In genomic region chr20:23365390-23366165, GRCh38 we compare ENCODE assay signal across 12 cellular contexts. TPM values are rescaled to one million over a fixed set of nuclear protein-coding genes. Genes with fewer than 3 reads are reported as not detected.
DNase-seq lines count a peak whose midpoint lies in the region; ATAC-seq, FAIRE-seq and TF ChIP-seq lines count a peak whose summit lies in the region.
"Had no signal": no experiment of that assay in that cellular context is flagged by ENCODE, and none has a peak within 500 bp of the region (broad histone marks: within the 10 kb centered on the region; RNA-seq: fewer than 3 reads in every experiment).

No MANE protein-coding gene starts in this region.

- FAIRE-seq in K562 (lab: Jason Lieb, UNC) = no peak
- no peak for FAIRE-seq in frontal cortex (lab: Jason Lieb, UNC)
- no peak for FAIRE-seq in GM12891 (lab: Jason Lieb, UNC)

- no peak for ATAC-seq in CD4-positive, CD25-positive, alpha-beta regulatory T cell (ENCODE audit: low read depth in 2 of 2)
- ATAC-seq in K562 = no peak
- no peak for ATAC-seq in HG03108 (IDR thresholded peaks at IDR 0.05; ENCODE audit: unreplicated experiment)
- ATAC-seq: heart left ventricle, Panc1 had no signal

- intact Hi-C loops in K562 (cut with micrococcal nuclease) = no loop called here

- TF ChIP-seq EP300 in K562 (IDR thresholded peaks at IDR 0.05; ENCODE audit: low read length) = no peak

- peaks cover 7% of the 10 kb centered on the region for H3K27me3 Mint-ChIP-seq in CD4-positive, CD25-positive, alpha-beta regulatory T cell
- H3K27me3 Mint-ChIP-seq in HFFc6 (ENCODE audit: insufficient read depth) (peaks cover 13% of the 10 kb centered on the region), nephron (ENCODE audit: low read depth) (no peaks in the 10 kb centered on the region)

- no peak for TF ChIP-seq RAD21 in K562 (CRISPR knock-in tag; conservative IDR thresholded peaks at IDR 0.05 in 1 of 2, IDR thresholded peaks at IDR 0.05 in 1 of 2)

- H3K4me2 ChIP-seq in K562 (ENCODE audit: insufficient read depth, low read length) = peak overlapping the region; percentile 37; the same call in 1 of the 2 replicates

- in situ Hi-C loops in K562 (cut with MboI) = no loop called here

- H3K4me1 ChIP-seq in CD4-positive, CD25-positive, alpha-beta regulatory T cell (ENCODE audit: control insufficient read depth, insufficient read depth, low read length, poor library complexity, severe bottlenecking) = peaks cover 41% of the 10 kb centered on the region
- H3K4me1 ChIP-seq in K562 (replicated peaks in 1 of 2; ENCODE audit: control insufficient read depth in 2 of 2, insufficient read depth in 2 of 2, low read length in 2 of 2) = peaks cover 25 to 28% of the 10 kb centered on the region in 2 experiments; a peak in 4 of 5 replicates

- CTCF ChIA-PET in K562 (lab: Yijun Ruan, JAX; ENCODE audit: low intra/inter-chr PET ratio) = no interaction called here

- no peak for TF ChIP-seq POLR2A in K562 (conservative IDR thresholded peaks at IDR 0.05)
- no peak for TF ChIP-seq POLR2A in GM12891 (IDR thresholded peaks at IDR 0.05; ENCODE audit: low read depth, low read length)

- H3K27me3 ChIP-seq in CD4-positive, CD25-positive, alpha-beta regulatory T cell (ENCODE audit: control insufficient read depth, insufficient read depth, low read length) = no peaks in the 10 kb centered on the region
- H3K27me3 ChIP-seq in K562 (ENCODE audit: control insufficient read depth in 2 of 2, insufficient read depth in 2 of 2, low read length in 2 of 2) = no peaks in the 10 kb centered on the region
- H3K27me3 ChIP-seq: heart left ventricle had no signal

- H3K4me3 ChIP-seq in CD4-positive, CD25-positive, alpha-beta regulatory T cell (ENCODE audit: low read depth, low read length) = peak overlapping the region; percentile 49
- H3K4me3 ChIP-seq in K562 = no peak overlapping the region

- H3K9me3 ChIP-seq in CD4-positive, CD25-positive, alpha-beta regulatory T cell (ENCODE audit: control insufficient read depth in 2 of 2, low read length in 2 of 2) = no peaks in the 10 kb centered on the region
- H3K9me3 ChIP-seq in K562 (replicated peaks; ENCODE audit: control insufficient read depth, insufficient read depth, low read depth, low read length) = no peaks in the 10 kb centered on the region
- H3K9me3 ChIP-seq: heart left ventricle had no signal

- BruUV-seq in K562 (replicated peaks; lab: Mats Ljungman, UMichigan) = no TSS peak

- H4K20me1 ChIP-seq in K562 (replicated peaks; ENCODE audit: control insufficient read depth, insufficient read depth, low read length) = peaks cover 14% of the 10 kb centered on the region; the same call in 1 of the 2 replicates

- no peak overlapping the region for H2AFZ ChIP-seq in K562 (ENCODE audit: low read depth, low read length)

- DNase-seq in CD4-positive, CD25-positive, alpha-beta regulatory T cell = no peak
- no peak for DNase-seq in HFFc6
- no peak for DNase-seq in K562 (ENCODE audit: extremely low read depth in 1 of 4, low spot score in 3 of 4)
- DNase-seq in frontal cortex (ENCODE audit: low spot score in 2 of 2) = no peak
- no peak for DNase-seq in GM12891 (ENCODE audit: insufficient read length, low spot score)
- DNase-seq in stimulated activated CD4-positive, alpha-beta T cell treated with anti-CD3 and anti-CD28 coated beads, Interleukin-2, amount 100 ng/mL, for 48 hours = no peak
- DNase-seq: DMS79, NCI-H1930 had no signal

- peak overlapping the region in 2 of 3 donors; percentile 32 to 81 for H3K27ac Mint-ChIP-seq in CD4-positive, CD25-positive, alpha-beta regulatory T cell
- peak overlapping the region; percentile 55 for H3K27ac Mint-ChIP-seq in HFFc6
- H3K27ac Mint-ChIP-seq in nephron = peak overlapping the region in 2 of 3 experiments; percentile 56 to 64

- H3K4me1 Mint-ChIP-seq in CD4-positive, CD25-positive, alpha-beta regulatory T cell = peaks cover 34 to 58% (median 49%) of the 10 kb centered on the region in 4 donors
- H3K4me1 Mint-ChIP-seq in HFFc6 (ENCODE audit: low read depth) (peaks cover 67% of the 10 kb centered on the region), nephron (peaks cover 44% of the 10 kb centered on the region)

- H3K27ac ChIP-seq in CD4-positive, CD25-positive, alpha-beta regulatory T cell (ENCODE audit: insufficient read depth, low read length, poor library complexity, severe bottlenecking) = peak overlapping the region; percentile 58
- peak overlapping the region; percentile 48; the same call in 2 of the 3 replicates for H3K27ac ChIP-seq in K562 (ENCODE audit: extremely low read depth, low read depth, low read length)

- peaks cover 71% of the 10 kb centered on the region for H3K79me2 ChIP-seq in K562 (ENCODE audit: control insufficient read depth, insufficient read depth, low read length)

- H3K9me1 ChIP-seq in K562 (ENCODE audit: control insufficient read depth, insufficient read depth, low read length) = no peaks in the 10 kb centered on the region

- H3K9me3 Mint-ChIP-seq in CD4-positive, CD25-positive, alpha-beta regulatory T cell = no peaks in the 10 kb centered on the region
- H3K9me3 Mint-ChIP-seq in HFFc6 (no peaks in the 10 kb centered on the region), nephron (no peaks in the 10 kb centered on the region)

- peaks cover 33% of the 10 kb centered on the region for H3K36me3 Mint-ChIP-seq in CD4-positive, CD25-positive, alpha-beta regulatory T cell
- H3K36me3 Mint-ChIP-seq in HFFc6 (ENCODE audit: low read depth) (peaks cover 43% of the 10 kb centered on the region), nephron (ENCODE audit: low read depth) (peaks cover 40% of the 10 kb centered on the region)

- 95% methylated on average over 8 of the region's 65 CpGs for WGBS in K562 (ENCODE audit: insufficient coverage, low coverage, missing lambda C conversion rate)

- peak overlapping the region in 3 of 4 donors; percentile 60 to 98 (median 88) for H3K4me3 Mint-ChIP-seq in CD4-positive, CD25-positive, alpha-beta regulatory T cell
- H3K4me3 Mint-ChIP-seq in HFFc6 (peak overlapping the region; percentile 41; the same call in 1 of the 2 replicates), nephron (peak overlapping the region; percentile 62 to 83 (median 66))

- POLR2A ChIA-PET in K562 (lab: Yijun Ruan, JAX) = interaction anchor here (1.2 kb wide), 1 partner anchor 7 kb away, joined by 3 read pairs; no protein-coding TSS in a partner anchor

- H3K9ac ChIP-seq in K562 (ENCODE audit: insufficient read depth in 1 of 2, low read depth in 2 of 2, low read length in 2 of 2) = no peak overlapping the region

- TF ChIP-seq CTCF in HFFc6 (IDR thresholded peaks at IDR 0.05) (peak; percentile 32), K562 (IDR thresholded peaks at IDR 0.05 in 2 of 3, conservative IDR thresholded peaks at IDR 0.05 in 1 of 3; ENCODE audit: insufficient read depth in 2 of 3, low read depth in 1 of 3, low read length in 3 of 3) (no peak), nephron (IDR thresholded peaks at IDR 0.05; ENCODE audit: unreplicated experiment in 3 of 3) (no peak)

- H3K36me3 ChIP-seq in CD4-positive, CD25-positive, alpha-beta regulatory T cell (ENCODE audit: control insufficient read depth, insufficient read depth, low read length) = peaks cover 21% of the 10 kb centered on the region
- H3K36me3 ChIP-seq in K562 (ENCODE audit: control insufficient read depth, insufficient read depth, low read length) = peaks cover 68% of the 10 kb centered on the region

RNA-seq across cellular contexts. Expression of gene GZF1, which starts 3.6 kb away (rescaled TPM):
- 24.8 TPM for total RNA-seq in CD4-positive, CD25-positive, alpha-beta regulatory T cell
- polyA plus RNA-seq in CD4-positive, CD25-positive, alpha-beta regulatory T cell = 1 to 10 TPM; 3.1 to 4.1 (median 3.3) TPM
- total RNA-seq in HFFc6 (2021; fragmentation: NEBNext Ultra II Directional; extraction: Animal tissue kit (Norgen Biotek cat#: 25700)) = 10 to 100 TPM; 10.5 to 15.9 (median 13.6) TPM
- total RNA-seq in K562 (2011; cell fraction: chromatin; rRNA removed; ENCODE audit: low replicate concordance) = 25.2 and 30.4 TPM in 2 replicates
- 20.7 and 30.9 TPM in 2 replicates for total RNA-seq in K562 (2011; cell fraction: nucleolus; rRNA removed)
- total RNA-seq in K562 (2011; cell fraction: nucleoplasm; rRNA removed) = 17.2 and 29.5 TPM in 2 replicates
- total RNA-seq in K562 (2014; rRNA removed) (7.0 and 9.6 TPM in 2 replicates), K562 (2014; rRNA removed; fragmentation: Illumina TruSeq; extraction: Trizol) (6.5 and 6.9 TPM in 2 replicates), K562 (2015; rRNA removed; fragmentation: Illumina TruSeq; extraction: Trizol) (6.1 and 7.9 TPM in 2 replicates), K562 (2021) (8.6 and 10.2 TPM in 2 replicates), frontal cortex (17.9 TPM)
- polyA plus RNA-seq in K562 (2011; rRNA removed) (15.7 and 21.9 TPM in 2 replicates), K562 (2014; fragmentation: Illumina TruSeq; extraction: Trizol) (7.4 and 9.7 TPM in 2 replicates), K562 (2014; fragmentation: Nextera tagmentation; extraction: Ambion mirVana) (1 to 10 TPM; 1.2 to 1.8 TPM), K562 (2014; rRNA removed) (9.5 and 11.9 TPM in 2 replicates)
- polyA plus RNA-seq in K562 (2011; cell fraction: cytosol; rRNA removed) = 14.1 and 19.4 TPM in 2 replicates
- 36.9 and 43.8 TPM in 2 replicates for polyA plus RNA-seq in K562 (2011; cell fraction: nucleus; rRNA removed)
- 6.2 and 9.0 TPM in 2 replicates for polyA plus RNA-seq in K562 (2012)
- polyA minus RNA-seq in K562 (2011; rRNA and poly(A)+ RNA removed) = 21.8 and 24.4 TPM in 2 replicates
- polyA minus RNA-seq in K562 (2011; cell fraction: cytosol; rRNA and poly(A)+ RNA removed) = 6.7 and 30.8 TPM in 2 replicates
- polyA minus RNA-seq in K562 (2011; cell fraction: nucleus; rRNA and poly(A)+ RNA removed) = 27.7 and 41.8 TPM in 2 replicates
- polyA plus RNA-seq in GM12891 (2012; ENCODE audit: low read depth, missing spikeins) = 5.4 TPM

RNA-seq across cellular contexts. Expression of gene NXT1, which starts 15.0 kb away (rescaled TPM):
- total RNA-seq in CD4-positive, CD25-positive, alpha-beta regulatory T cell = 41.5 TPM
- polyA plus RNA-seq in CD4-positive, CD25-positive, alpha-beta regulatory T cell = 10 to 100 TPM; 47.1 to 71.5 (median 56.9) TPM
- total RNA-seq in HFFc6 (2021; fragmentation: NEBNext Ultra II Directional; extraction: Animal tissue kit (Norgen Biotek cat#: 25700)) = 10 to 100 TPM; 14.6 to 19.1 (median 15.9) TPM
- total RNA-seq in K562 (2011; cell fraction: chromatin; rRNA removed; ENCODE audit: low replicate concordance) = 6.8 and 14.9 TPM in 2 replicates
- 15.7 and 16.8 TPM in 2 replicates for total RNA-seq in K562 (2011; cell fraction: nucleolus; rRNA removed)
- total RNA-seq in K562 (2011; cell fraction: nucleoplasm; rRNA removed) = 10.8 and 11.6 TPM in 2 replicates
- 50.4 and 50.9 TPM in 2 replicates for total RNA-seq in K562 (2014; rRNA removed)
- total RNA-seq in K562 (2014; rRNA removed; fragmentation: Illumina TruSeq; extraction: Trizol) = 27.5 and 31.9 TPM in 2 replicates
- 35.0 and 35.7 TPM in 2 replicates for total RNA-seq in K562 (2015; rRNA removed; fragmentation: Illumina TruSeq; extraction: Trizol)
- total RNA-seq in K562 (2021) = 30.3 and 35.7 TPM in 2 replicates
- 31.7 and 37.7 TPM in 2 replicates for polyA plus RNA-seq in K562 (2011; rRNA removed)
- 40.1 and 55.8 TPM in 2 replicates for polyA plus RNA-seq in K562 (2011; cell fraction: cytosol; rRNA removed)
- 21.6 and 23.4 TPM in 2 replicates for polyA plus RNA-seq in K562 (2011; cell fraction: nucleus; rRNA removed)
- 22.6 and 23.8 TPM in 2 replicates for polyA plus RNA-seq in K562 (2012)
- polyA plus RNA-seq in K562 (2014; fragmentation: Illumina TruSeq; extraction: Trizol) = 35.6 and 36.1 TPM in 2 replicates
- 1 to 10 TPM; 7.7 to 8.9 TPM for polyA plus RNA-seq in K562 (2014; fragmentation: Nextera tagmentation; extraction: Ambion mirVana)
- polyA plus RNA-seq in K562 (2014; rRNA removed) = 37.5 and 46.5 TPM in 2 replicates
- polyA minus RNA-seq in K562 (2011; rRNA and poly(A)+ RNA removed) = 15.8 and 20.0 TPM in 2 replicates
- polyA minus RNA-seq in K562 (2011; cell fraction: cytosol; rRNA and poly(A)+ RNA removed) = 9.6 and 12.7 TPM in 2 replicates
- polyA minus RNA-seq in K562 (2011; cell fraction: nucleus; rRNA and poly(A)+ RNA removed) = 5.7 and 6.7 TPM in 2 replicates
- total RNA-seq in frontal cortex = 20.4 TPM
- 25.4 TPM for polyA plus RNA-seq in GM12891 (2012; ENCODE audit: low read depth, missing spikeins)

RNA-seq across cellular contexts. Expression of gene NAPB, which starts 55.7 kb away (rescaled TPM):
- total RNA-seq in CD4-positive, CD25-positive, alpha-beta regulatory T cell = 10.6 TPM
- 1 to 10 TPM; 3.6 to 4.8 (median 4.2) TPM for polyA plus RNA-seq in CD4-positive, CD25-positive, alpha-beta regulatory T cell
- 1 to 10 TPM; 4.1 to 5.9 (median 5.0) TPM for total RNA-seq in HFFc6 (2021; fragmentation: NEBNext Ultra II Directional; extraction: Animal tissue kit (Norgen Biotek cat#: 25700))
- 20.6 and 70.0 TPM in 2 replicates for total RNA-seq in K562 (2011; cell fraction: chromatin; rRNA removed; ENCODE audit: low replicate concordance)
- 10.8 and 16.7 TPM in 2 replicates for total RNA-seq in K562 (2011; cell fraction: nucleolus; rRNA removed)
- 40.9 and 51.8 TPM in 2 replicates for total RNA-seq in K562 (2011; cell fraction: nucleoplasm; rRNA removed)
- total RNA-seq in K562 (2014; rRNA removed) (5.2 and 6.5 TPM in 2 replicates), K562 (2014; rRNA removed; fragmentation: Illumina TruSeq; extraction: Trizol) (5.9 and 6.9 TPM in 2 replicates), K562 (2015; rRNA removed; fragmentation: Illumina TruSeq; extraction: Trizol) (5.6 and 5.8 TPM in 2 replicates), K562 (2021) (4.5 and 5.0 TPM in 2 replicates), frontal cortex (97.8 TPM)
- polyA plus RNA-seq in K562 (2011; rRNA removed) (7.7 and 8.4 TPM in 2 replicates), K562 (2014; fragmentation: Illumina TruSeq; extraction: Trizol) (4.0 and 4.4 TPM in 2 replicates), K562 (2014; fragmentation: Nextera tagmentation; extraction: Ambion mirVana) (1 to 10 TPM; 1.4 to 2.3 TPM), K562 (2014; rRNA removed) (5.3 and 6.2 TPM in 2 replicates)
- 0.64 and 3.2 TPM in 2 replicates for polyA plus RNA-seq in K562 (2011; cell fraction: cytosol; rRNA removed)
- polyA plus RNA-seq in K562 (2011; cell fraction: nucleus; rRNA removed) = 14.5 and 19.0 TPM in 2 replicates
- 3.8 and 5.9 TPM in 2 replicates for polyA plus RNA-seq in K562 (2012)
- polyA minus RNA-seq in K562 (2011; rRNA and poly(A)+ RNA removed) = 10.3 and 10.6 TPM in 2 replicates
- 2.5 and 2.7 TPM in 2 replicates for polyA minus RNA-seq in K562 (2011; cell fraction: cytosol; rRNA and poly(A)+ RNA removed)
- polyA minus RNA-seq in K562 (2011; cell fraction: nucleus; rRNA and poly(A)+ RNA removed) = 15.1 and 24.3 TPM in 2 replicates
- polyA plus RNA-seq in GM12891 (2012; ENCODE audit: low read depth, missing spikeins) = 7.1 TPM
